ENCODE assay signal across 8 cellular contexts in the genomic region with DNA sequence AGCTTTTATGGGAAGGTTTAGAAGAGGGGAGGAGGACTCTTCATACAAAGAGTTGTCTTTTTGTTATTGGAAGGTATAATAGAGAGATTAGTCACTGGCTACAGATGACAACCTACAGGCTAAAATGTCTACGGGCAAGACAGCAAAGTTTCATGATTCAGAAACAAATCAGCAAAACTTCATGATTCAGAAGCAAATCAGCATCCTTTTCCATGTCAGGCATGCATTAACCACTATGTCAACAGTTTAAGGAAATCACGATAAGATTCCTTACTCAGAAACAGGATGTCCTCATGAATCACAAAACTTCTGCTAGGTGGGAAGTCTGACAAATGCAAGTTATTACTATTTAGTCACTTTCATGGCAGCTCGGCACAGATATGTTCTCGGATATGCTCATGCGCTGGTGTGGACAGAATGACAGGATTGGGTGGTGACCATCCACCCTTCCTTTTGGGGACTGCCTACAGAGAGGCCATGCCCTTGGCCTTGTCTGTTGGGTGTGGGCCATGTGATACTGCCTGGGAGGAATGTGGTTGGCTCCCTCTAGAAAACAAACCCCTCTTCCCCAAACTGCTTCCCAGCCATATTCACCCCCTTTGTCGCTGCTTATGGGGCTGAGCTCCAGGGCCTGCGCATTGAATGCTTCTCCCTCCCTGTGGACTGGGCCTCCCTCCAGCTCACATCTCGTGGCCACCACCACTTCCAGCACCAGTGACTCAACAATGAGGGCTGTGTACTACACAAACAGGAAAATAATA. TPM values are rescaled to one million over a fixed set of nuclear protein-coding genes. Genes with fewer than 3 reads are reported as not detected.
DNase-seq lines count a peak whose midpoint lies in the region; ATAC-seq lines count a peak whose summit lies in the region.

No MANE protein-coding gene starts in this region.

- H3K27ac Mint-ChIP-seq in activated T-helper 1 cell treated with anti-CD3 and anti-CD28 coated beads, Interleukin-12 subunit alpha, Interleukin-12 subunit beta, Interleukin-2, Interleukin-4 antibody, amounts not matched to agents 30 ng/mL and 10 ng/mL and 1 ng/mL, durations not matched to agents 14 hours and 24 hours and 36 hours, result no peak overlapping the region

- peak; percentile 92 for DNase-seq in Caki2 (ENCODE audit: low read depth)
- peak; percentile 85 for DNase-seq in T1000 (lab: John Stamatoyannopoulos, UW)
- DNase-seq in foreskin melanocyte, result peak; percentile 90
- peak; percentile 40 to 93 (median 57) for DNase-seq in posterior cingulate gyrus
- DNase-seq in COR-L47 (lab: John Stamatoyannopoulos, UW), result no peak
- DNase-seq in activated T-helper 1 cell treated with anti-CD3 and anti-CD28 coated beads, Interleukin-12 subunit alpha, Interleukin-12 subunit beta, Interleukin-2, Interleukin-4 antibody, amounts not matched to agents 30 ng/mL and 10 ng/mL and 1 ng/mL, durations not matched to agents 14 hours and 24 hours and 36 hours (ENCODE audit: low spot score), result no peak

- H3K36me3 Mint-ChIP-seq in activated T-helper 1 cell treated with anti-CD3 and anti-CD28 coated beads, Interleukin-12 subunit alpha, Interleukin-12 subunit beta, Interleukin-2, Interleukin-4 antibody, amounts not matched to agents 30 ng/mL and 10 ng/mL and 1 ng/mL, durations not matched to agents 14 hours and 24 hours and 36 hours (ENCODE audit: low read depth), result no peaks in the 10 kb centered on the region

- H3K9me3 Mint-ChIP-seq in activated T-helper 1 cell treated with anti-CD3 and anti-CD28 coated beads, Interleukin-12 subunit alpha, Interleukin-12 subunit beta, Interleukin-2, Interleukin-4 antibody, amounts not matched to agents 30 ng/mL and 10 ng/mL and 1 ng/mL, durations not matched to agents 14 hours and 24 hours and 36 hours, result peaks cover 4% of the 10 kb centered on the region

- H3K4me3 Mint-ChIP-seq in activated T-helper 1 cell treated with anti-CD3 and anti-CD28 coated beads, Interleukin-12 subunit alpha, Interleukin-12 subunit beta, Interleukin-2, Interleukin-4 antibody, amounts not matched to agents 30 ng/mL and 10 ng/mL and 1 ng/mL, durations not matched to agents 14 hours and 24 hours and 36 hours, result no peak overlapping the region

- in situ Hi-C loops in Caki2 (cut with HindIII; ENCODE audit: low pct_unique_long_range_greater_than_20kb, low sequenced_read_pairs), result no loop called here

- intact Hi-C loops in posterior cingulate gyrus (cut with DNase I), result loop anchor here (5.0 kb wide), 1 partner anchor 528 kb away; a partner anchor contains a TSS
- intact Hi-C loops in activated T-helper 1 cell treated with anti-CD3 and anti-CD28 coated beads, Interleukin-12 subunit alpha, Interleukin-12 subunit beta, Interleukin-2, Interleukin-4 antibody, amounts not matched to agents 30 ng/mL and 10 ng/mL and 1 ng/mL, durations not matched to agents 14 hours and 24 hours and 36 hours (cut with micrococcal nuclease), result no loop called here

- H3K4me1 Mint-ChIP-seq in activated T-helper 1 cell treated with anti-CD3 and anti-CD28 coated beads, Interleukin-12 subunit alpha, Interleukin-12 subunit beta, Interleukin-2, Interleukin-4 antibody, amounts not matched to agents 30 ng/mL and 10 ng/mL and 1 ng/mL, durations not matched to agents 14 hours and 24 hours and 36 hours (ENCODE audit: low read depth), result no peaks in the 10 kb centered on the region

- ATAC-seq in GM21737 (IDR thresholded peaks at IDR 0.05; ENCODE audit: unreplicated experiment), result no peak
- ATAC-seq in HG03097 (IDR thresholded peaks at IDR 0.05; ENCODE audit: low FRiP score, unreplicated experiment), result no peak

- peaks cover 4% of the 10 kb centered on the region for H3K27me3 Mint-ChIP-seq in activated T-helper 1 cell treated with anti-CD3 and anti-CD28 coated beads, Interleukin-12 subunit alpha, Interleukin-12 subunit beta, Interleukin-2, Interleukin-4 antibody, amounts not matched to agents 30 ng/mL and 10 ng/mL and 1 ng/mL, durations not matched to agents 14 hours and 24 hours and 36 hours (ENCODE audit: insufficient read depth)

RNA-seq across cellular contexts. Expression of a gene that starts 10.2 kb away (rescaled TPM):
- total RNA-seq in Caki2 (2014; rRNA removed; shearing (Covaris generic); ENCODE audit: low replicate concordance), result not detected in 2 replicates
- 0.23 TPM in 1 of 2 replicates, not detected in the other for total RNA-seq in activated T-helper 1 cell treated with anti-CD3 and anti-CD28 coated beads, Interleukin-12 subunit alpha, Interleukin-12 subunit beta, Interleukin-2, Interleukin-4 antibody, amounts not matched to agents 30 ng/mL and 10 ng/mL and 1 ng/mL, durations not matched to agents 14 hours and 24 hours and 36 hours

RNA-seq across cellular contexts. Expression of a gene that starts 45.8 kb away (rescaled TPM):
- 131 and 219 TPM in 2 replicates for total RNA-seq in Caki2 (2014; rRNA removed; shearing (Covaris generic); ENCODE audit: low replicate concordance)
- 140 and 143 TPM in 2 replicates for total RNA-seq in activated T-helper 1 cell treated with anti-CD3 and anti-CD28 coated beads, Interleukin-12 subunit alpha, Interleukin-12 subunit beta, Interleukin-2, Interleukin-4 antibody, amounts not matched to agents 30 ng/mL and 10 ng/mL and 1 ng/mL, durations not matched to agents 14 hours and 24 hours and 36 hours

Comparison
In these comparisons a context has a peak if more than half of its experiments do, and no peak if none do; other contexts are left out.
1. DNase-seq: peak in Caki2 (single experiment), T1000 (single experiment), foreskin melanocyte (single experiment) and posterior cingulate gyrus (10 of 10); none in COR-L47 (single experiment) and activated T-helper 1 cell treated with anti-CD3 and anti-CD28 coated beads, Interleukin-12 subunit alpha, Interleukin-12 subunit beta, Interleukin-2, Interleukin-4 antibody, amounts not matched to agents 30 ng/mL and 10 ng/mL and 1 ng/mL, durations not matched to agents 14 hours and 24 hours and 36 hours (single experiment).